Comparison of ENCODE assay signal across 1 cellular context in genomic region chr5:148179234-148179824, GRCh38.
TF ChIP-seq lines count a peak whose summit lies in the region.

No MANE protein-coding gene starts in this region.

TF ChIP-seq in IMR-90, 13 proteins besides CTCF, POLR2A, EP300 and RAD21 (continued from another document):
- TF ChIP-seq FOS (IDR thresholded peaks at IDR 0.05; ENCODE audit: low read depth, low read length) (no peak), RFX5 (IDR thresholded peaks at IDR 0.05; ENCODE audit: low read depth, low read length) (no peak), BHLHE40 (IDR thresholded peaks at IDR 0.05; ENCODE audit: low read depth, low read length) (no peak), RCOR1 (IDR thresholded peaks at IDR 0.05; ENCODE audit: insufficient replicate concordance, low read length) (no peak), MXI1 (IDR thresholded peaks at IDR 0.05; ENCODE audit: borderline replicate concordance, low read depth, low read length) (no peak)
